In the genomic region with DNA sequence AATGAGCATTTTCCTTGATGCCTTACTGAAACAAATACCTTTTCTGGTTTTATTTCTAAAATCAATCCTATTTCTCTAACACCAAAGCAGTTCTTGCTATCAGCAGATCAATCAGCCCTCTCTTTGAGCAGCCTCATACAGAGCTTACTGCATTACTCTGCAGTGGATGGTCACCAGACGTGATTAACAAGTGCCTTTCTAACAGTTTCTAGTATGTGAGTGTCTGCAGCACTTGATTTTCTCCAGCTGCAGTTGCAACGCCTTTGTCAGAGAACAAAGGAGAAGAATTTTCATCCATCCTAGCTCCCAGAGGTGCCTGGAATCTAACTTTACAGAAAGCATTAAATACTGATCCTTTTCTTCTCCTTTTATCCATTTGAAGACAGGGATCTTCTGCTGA, we compare ENCODE assay signal across 19 cellular contexts.
A peak's percentile ranks its signal among the peaks of the same experiment; 100 is the strongest.
DNase-seq lines count a peak whose midpoint lies in the region; ATAC-seq and TF ChIP-seq lines count a peak whose summit lies in the region.
"Had no signal": no experiment of that assay in that cellular context is flagged by ENCODE, and none has a peak within 500 bp of the region (broad histone marks: within the 10 kb centered on the region; RNA-seq: fewer than 3 reads in every experiment).

No MANE protein-coding gene starts in this region.

- H2BK12ac ChIP-seq in H9 (ENCODE audit: insufficient read length, low read depth, low read length): no peak overlapping the region

- H2BK15ac ChIP-seq in H9 (ENCODE audit: low read depth, low read length): no peak overlapping the region

- no peak overlapping the region for H3K23ac ChIP-seq in H9 (ENCODE audit: insufficient read length, low read depth, low read length)

- H2BK120ac ChIP-seq in H9 (ENCODE audit: low read depth, low read length, poor library complexity, severe bottlenecking): no peak overlapping the region

- peak overlapping the region; percentile 82 for H3K4me3 ChIP-seq in neuron (ENCODE audit: low read length)
- H3K4me3 ChIP-seq in SJCRH30: no peak overlapping the region
- H3K4me3 ChIP-seq: esophagus squamous epithelium, thyroid gland had no signal

- TF ChIP-seq CTCF in H9 (conservative IDR thresholded peaks at IDR 0.05) (no peak), glutamatergic neuron (IDR thresholded peaks at IDR 0.05; ENCODE audit: partially characterized antibody, unreplicated experiment) (no peak)

- H2AFZ ChIP-seq in H9 (ENCODE audit: low read length): no peak overlapping the region
- H2AFZ ChIP-seq in neuron (ENCODE audit: low read depth, low read length): no peak overlapping the region

- H3K27ac ChIP-seq in H9 (ENCODE audit: insufficient read length, low read depth, low read length) (no peak overlapping the region), SJCRH30 (no peak overlapping the region)
- H3K27ac ChIP-seq: brain microvascular endothelial cell, esophagus squamous epithelium, thyroid gland had no signal

- no peak for ATAC-seq in T-helper 17 cell
- no peak for ATAC-seq in HG03139 (IDR thresholded peaks at IDR 0.05; ENCODE audit: unreplicated experiment)
- ATAC-seq: left ventricle myocardium superior had no signal

- H3K18ac ChIP-seq in H9 (ENCODE audit: insufficient read length, low read depth, low read length): no peak overlapping the region

- H4K8ac ChIP-seq in H9 (replicated peaks; ENCODE audit: insufficient read length, low read depth, low read length): no peak overlapping the region

- no peaks in the 10 kb centered on the region; the same call in 1 of the 2 replicates for H3K79me2 ChIP-seq in H9 (ENCODE audit: insufficient read depth, low read length)

- no peak overlapping the region for H3T11ph ChIP-seq in H9 (ENCODE audit: low read length)

- H3K9me3 ChIP-seq in H9 (ENCODE audit: control insufficient read depth, low read depth, low read length) (no peaks in the 10 kb centered on the region), T-helper 17 cell (ENCODE audit: control insufficient read depth, low read length, poor library complexity, severe bottlenecking) (no peaks in the 10 kb centered on the region), neuron (ENCODE audit: low read length) (no peaks in the 10 kb centered on the region), SJCRH30 (replicated peaks) (no peaks in the 10 kb centered on the region)
- H3K9me3 ChIP-seq: esophagus squamous epithelium, thyroid gland had no signal

- no peak overlapping the region for H3K4me3 Mint-ChIP-seq in H9
- peak overlapping the region; percentile 74 for H3K4me3 Mint-ChIP-seq in T-helper 17 cell
- H3K4me3 Mint-ChIP-seq in glutamatergic neuron (ENCODE audit: unreplicated experiment): peak overlapping the region; percentile 61
- H3K4me3 Mint-ChIP-seq: activated CD4-positive, alpha-beta T cell treated with anti-CD3 and anti-CD28 coated beads, Interleukin-2, amount 10 ng/mL, durations not matched to agents 7 days and 5 days had no signal

- no peak overlapping the region for H3K4ac ChIP-seq in H9 (ENCODE audit: low read depth, low read length)

- H2BK20ac ChIP-seq in H9 (ENCODE audit: low read depth, low read length, poor library complexity, severe bottlenecking): no peak overlapping the region

- H3K36me3 Mint-ChIP-seq in H9 (ENCODE audit: insufficient read depth in 1 of 3, low read depth in 3 of 3): peaks cover 0 to 15% (median 0%) of the 10 kb centered on the region in 3 experiments; a peak in 2 of 7 replicates
- peaks cover 7% of the 10 kb centered on the region for H3K36me3 Mint-ChIP-seq in T-helper 17 cell (ENCODE audit: low read depth)
- H3K36me3 Mint-ChIP-seq in glutamatergic neuron (ENCODE audit: unreplicated experiment): no peaks in the 10 kb centered on the region

- H3K36me3 ChIP-seq in neuron (ENCODE audit: insufficient read depth, low read length) (peaks cover 29% of the 10 kb centered on the region), SJCRH30 (no peaks in the 10 kb centered on the region)
- H3K36me3 ChIP-seq: brain microvascular endothelial cell, esophagus squamous epithelium, thyroid gland had no signal

- peaks cover 4% of the 10 kb centered on the region for H3K23me2 ChIP-seq in H9 (ENCODE audit: insufficient read length, low read depth, low read length, poor library complexity, severe bottlenecking)

- no peak overlapping the region for H3K9ac ChIP-seq in H9 (ENCODE audit: extremely low read depth, insufficient read length, low read length)

- H3K27me3 Mint-ChIP-seq in H9 (ENCODE audit: low read depth): no peaks in the 10 kb centered on the region
- no peaks in the 10 kb centered on the region for H3K27me3 Mint-ChIP-seq in T-helper 17 cell
- H3K27me3 Mint-ChIP-seq in glutamatergic neuron (ENCODE audit: unreplicated experiment): peaks cover 3% of the 10 kb centered on the region
- H3K27me3 Mint-ChIP-seq: activated CD4-positive, alpha-beta T cell treated with anti-CD3 and anti-CD28 coated beads, Interleukin-2, amount 10 ng/mL, durations not matched to agents 7 days and 5 days; activated naive CD4-positive, alpha-beta T cell treated with anti-CD3 and anti-CD28 coated beads, Interleukin-2, amount 50 U/mL, for 24 hours; B cell had no signal

- WGBS in H9 (ENCODE audit: extremely low coverage, insufficient read length, low lambda C conversion rate): no CpG with 5 or more reads among the region's 2 CpGs

- H3K4me2 ChIP-seq in H9 (ENCODE audit: insufficient read depth, insufficient read length, low read length): no peak overlapping the region

- no peak overlapping the region for H3K56ac ChIP-seq in H9 (ENCODE audit: insufficient read length, low read depth, low read length)

- H2BK5ac ChIP-seq in H9 (ENCODE audit: insufficient read length, low read length): no peak overlapping the region

- no peaks in the 10 kb centered on the region for H4K20me1 ChIP-seq in H9 (ENCODE audit: control insufficient read depth, insufficient read depth, insufficient read length)

- H3K79me1 ChIP-seq in H9 (ENCODE audit: insufficient read depth, low read depth, low read length, poor library complexity, severe bottlenecking): no peaks in the 10 kb centered on the region

- H3K27me3 ChIP-seq in H9 (ENCODE audit: insufficient read depth, low read length) (no peaks in the 10 kb centered on the region), neuron (ENCODE audit: insufficient read depth, low read length) (no peaks in the 10 kb centered on the region), SJCRH30 (no peaks in the 10 kb centered on the region)
- H3K27me3 ChIP-seq: brain microvascular endothelial cell, esophagus squamous epithelium, thyroid gland had no signal

- DNase-seq in H9 (no peak), T-helper 17 cell (no peak), glutamatergic neuron (no peak), SJCRH30 (no peak), RPMI8226 (no peak), DMS153 (lab: John Stamatoyannopoulos, UW) (no peak)
- DNase-seq: activated CD4-positive, alpha-beta T cell treated with anti-CD3 and anti-CD28 coated beads, Interleukin-2, amount 10 ng/mL, durations not matched to agents 7 days and 5 days; activated T-cell treated with anti-CD3 and anti-CD28 coated beads for 4 hours; brain microvascular endothelial cell; esophagus squamous epithelium; left ventricle myocardium superior; NCI-H226; NK-92 treated with Interleukin-12 subunit alpha and Interleukin-12 subunit beta, amount 100 ng/mL, for 24 hours; SW 1271; thyroid gland had no signal

- no peak overlapping the region for H2AK5ac ChIP-seq in H9 (ENCODE audit: insufficient read length, low read length)

- H4K5ac ChIP-seq in H9 (ENCODE audit: insufficient read length, low read depth, low read length): no peak overlapping the region

- H3K27ac Mint-ChIP-seq in H9 (peak overlapping the region in 2 of 3 experiments; percentile 52 to 78; a peak in 4 of 7 replicates), T-helper 17 cell (peak overlapping the region; percentile 87), glutamatergic neuron (ENCODE audit: unreplicated experiment) (peak overlapping the region; percentile 81)
- H3K27ac Mint-ChIP-seq: B cell had no signal

- H3K4me1 Mint-ChIP-seq in H9 (peaks cover 62 to 66% of the 10 kb centered on the region in 2 experiments), T-helper 17 cell (peaks cover 63% of the 10 kb centered on the region), glutamatergic neuron (ENCODE audit: low read depth, unreplicated experiment) (peaks cover 56% of the 10 kb centered on the region)

- no peak overlapping the region for H3K14ac ChIP-seq in H9 (ENCODE audit: insufficient read depth, low read length)

- H3K9me3 Mint-ChIP-seq in H9: no peaks in the 10 kb centered on the region
- H3K9me3 Mint-ChIP-seq in glutamatergic neuron (ENCODE audit: unreplicated experiment): peaks cover 3% of the 10 kb centered on the region
- H3K9me3 Mint-ChIP-seq: activated naive CD4-positive, alpha-beta T cell treated with anti-CD3 and anti-CD28 coated beads, Interleukin-2, amount 50 U/mL, for 24 hours had no signal

- peaks cover 17% of the 10 kb centered on the region; the same call in 1 of the 2 replicates for H3K4me1 ChIP-seq in H9 (ENCODE audit: insufficient read depth, low read length)
- peaks cover 70% of the 10 kb centered on the region for H3K4me1 ChIP-seq in neuron (ENCODE audit: insufficient read depth, low read length)
- peaks cover 5% of the 10 kb centered on the region for H3K4me1 ChIP-seq in SJCRH30

- no peak overlapping the region for H4K91ac ChIP-seq in H9 (ENCODE audit: insufficient read length, low read depth, low read length)

Comparison
In these comparisons a context has a peak if more than half of its experiments do, and no peak if none do; other contexts are left out.
1. H3K4me3 Mint-ChIP-seq: peak in T-helper 17 cell (single experiment) and glutamatergic neuron (single experiment); none in H9 (0 of 2).
2. Peak in every context shown above with its lines, with median percentiles within 50 percentile points of each other: H3K27ac Mint-ChIP-seq.